ENCODE assay signal across 11 cellular contexts in genomic region chrX:6748595-6748994, GRCh38.
"Had no signal": no experiment of that assay in that cellular context is flagged by ENCODE, and none has a peak within 500 bp of the region (broad histone marks: within the 10 kb centered on the region; RNA-seq: fewer than 3 reads in every experiment).

No MANE protein-coding gene starts in this region.

- ATAC-seq: stimulated activated naive CD8-positive, alpha-beta T cell treated with anti-CD3 and anti-CD28 coated beads, Interleukin-15, Interleukin-2, amounts not matched to agents 100 U/mL and 50 U/mL, for 24 hours; upper lobe of right lung had no signal

- H3K9me3 ChIP-seq: sigmoid colon, suprapubic skin, upper lobe of right lung had no signal

- DNase-seq: activated CD4-positive, alpha-beta T cell treated with anti-CD3 and anti-CD28 coated beads, Interleukin-2, amount 50 U/mL, for 4 hours; activated CD4-positive, CD25-positive, alpha-beta regulatory T cell treated with anti-CD3 and anti-CD28 coated beads, Interleukin-2, amount 50 U/mL, for 72 hours; activated effector memory CD4-positive, alpha-beta T cell treated with Interleukin-2 at 50 U/mL for 16 hours; activated T-cell treated with anti-CD3 and anti-CD28 coated beads, Interleukin-2, amount 50 U/mL, for 24 hours; dermis blood vessel endothelial cell; erythroblast; sigmoid colon; stimulated activated CD4-positive, alpha-beta T cell treated with anti-CD3 and anti-CD28 coated beads, Interleukin-12 subunit alpha, Interleukin-12 subunit beta, amount 100 ng/mL, for 4 hours; stimulated activated naive CD8-positive, alpha-beta T cell treated with anti-CD3 and anti-CD28 coated beads, Interleukin-15, Interleukin-2, amounts not matched to agents 100 U/mL and 50 U/mL, for 24 hours; upper lobe of right lung had no signal

- H3K27me3 ChIP-seq: sigmoid colon, suprapubic skin, upper lobe of right lung had no signal

- H3K36me3 ChIP-seq: sigmoid colon, suprapubic skin, upper lobe of right lung had no signal

- H3K4me1 ChIP-seq: sigmoid colon, suprapubic skin, upper lobe of right lung had no signal

- H3K27ac ChIP-seq: sigmoid colon, suprapubic skin, upper lobe of right lung had no signal

- H3K4me3 ChIP-seq: sigmoid colon, suprapubic skin, upper lobe of right lung had no signal
